ENCODE assay signal across 10 cellular contexts in genomic region chr1:39189592-39190041, GRCh38. TPM values are rescaled to one million over a fixed set of nuclear protein-coding genes. Genes with fewer than 3 reads are reported as not detected.
DNase-seq lines count a peak whose midpoint lies in the region; ATAC-seq, FAIRE-seq and TF ChIP-seq lines count a peak whose summit lies in the region.
"Had no signal": no experiment of that assay in that cellular context is flagged by ENCODE, and none has a peak within 500 bp of the region (broad histone marks: within the 10 kb centered on the region; RNA-seq: fewer than 3 reads in every experiment).

No MANE protein-coding gene starts in this region.

- no peak overlapping the region for H2BK5ac ChIP-seq in trophoblast cell (ENCODE audit: low read depth, low read length, poor library complexity)

- H3K36me3 ChIP-seq in trophoblast cell (ENCODE audit: control insufficient read depth in 1 of 2, insufficient read depth in 2 of 2, low read length in 2 of 2) (no peaks in the 10 kb centered on the region), aorta (ENCODE audit: control insufficient read depth in 1 of 2, insufficient read depth in 2 of 2, low read length in 1 of 2) (no peaks in the 10 kb centered on the region)
- H3K36me3 ChIP-seq: neutrophil had no signal

- peaks cover 26% of the 10 kb centered on the region for H3K79me1 ChIP-seq in trophoblast cell (ENCODE audit: low read length)

- no peak overlapping the region for H2AK5ac ChIP-seq in trophoblast cell (ENCODE audit: low read length)

- H3K9me3 ChIP-seq in trophoblast cell (ENCODE audit: insufficient read depth, low read depth, low read length) (no peaks in the 10 kb centered on the region), aorta (ENCODE audit: control insufficient read depth, low read length) (no peaks in the 10 kb centered on the region)
- H3K9me3 ChIP-seq: neutrophil had no signal

- intact Hi-C loops in aorta (cut with DNase I) (loop anchor here in 1 of 2 donors (5.0 kb wide), 1 partner anchor 82 kb away; no protein-coding TSS in a partner anchor), lower leg skin (cut with DNase I; ENCODE audit: low total_unique reads) (loop anchor here (10.0 kb wide), 2 partner anchors 65 to 85 kb away; no protein-coding TSS in a partner anchor)

- ATAC-seq in HG02623 (IDR thresholded peaks at IDR 0.05; ENCODE audit: unreplicated experiment) (no peak), aorta (ENCODE audit: low FRiP score) (no peak)

- H3K4me3 ChIP-seq in trophoblast cell (ENCODE audit: low read depth, low read length) (no peak overlapping the region), aorta (ENCODE audit: low read length in 2 of 2) (no peak overlapping the region), lower leg skin (ENCODE audit: low read depth, poor library complexity, severe bottlenecking) (no peak overlapping the region)

- no peak overlapping the region for H2BK12ac ChIP-seq in trophoblast cell (ENCODE audit: low read length)

- H2AFZ ChIP-seq in trophoblast cell (ENCODE audit: insufficient read depth, low read length, poor library complexity) = no peak overlapping the region

- no peak overlapping the region for H3K9ac ChIP-seq in trophoblast cell (ENCODE audit: low read length)

- no peak overlapping the region for H4K12ac ChIP-seq in trophoblast cell (ENCODE audit: low read depth, low read length)

- H3K23ac ChIP-seq in trophoblast cell (ENCODE audit: low read length) = no peak overlapping the region

- no peak overlapping the region for H3K4me2 ChIP-seq in trophoblast cell (ENCODE audit: low read length)

- no peak overlapping the region for H2BK120ac ChIP-seq in trophoblast cell (ENCODE audit: insufficient read depth, low read length, poor library complexity)

- FAIRE-seq in RCC 7860 (lab: Jason Lieb, UNC) = no peak

- H3K79me2 ChIP-seq in trophoblast cell (ENCODE audit: control insufficient read depth, insufficient read depth, low read length, poor library complexity) = peaks cover 18% of the 10 kb centered on the region

- no peak for TF ChIP-seq POLR2A in lower leg skin (IDR thresholded peaks at IDR 0.05)

- no peak overlapping the region for H3K4ac ChIP-seq in trophoblast cell (ENCODE audit: low read depth, low read length)

- H3K4me1 ChIP-seq in trophoblast cell (ENCODE audit: control insufficient read depth in 1 of 2, insufficient read depth in 2 of 2, low read length in 2 of 2) = peaks cover 19 to 25% of the 10 kb centered on the region in 2 experiments
- peaks cover 0 to 2% of the 10 kb centered on the region in 2 donors for H3K4me1 ChIP-seq in aorta (ENCODE audit: control insufficient read depth in 1 of 2, insufficient read depth in 2 of 2, low read length in 2 of 2)

- no peaks in the 10 kb centered on the region for H3K27me3 ChIP-seq in trophoblast cell (ENCODE audit: insufficient read depth, low read length)
- no peaks in the 10 kb centered on the region for H3K27me3 ChIP-seq in aorta (ENCODE audit: control insufficient read depth in 1 of 2, insufficient read depth in 2 of 2, low read length in 1 of 2)
- H3K27me3 ChIP-seq: neutrophil had no signal

- no peak overlapping the region for H4K91ac ChIP-seq in trophoblast cell (ENCODE audit: low read depth, low read length)

- H3K27ac ChIP-seq in trophoblast cell (ENCODE audit: low read depth, low read length) = peak overlapping the region; percentile 85
- H3K27ac ChIP-seq in aorta (ENCODE audit: low read depth in 1 of 2, low read length in 2 of 2) = peak overlapping the region in 1 of 2 donors; percentile 87
- H3K27ac ChIP-seq: neutrophil had no signal

- TF ChIP-seq CTCF in lower leg skin (IDR thresholded peaks at IDR 0.05) = no peak

- DNase-seq in EH (ENCODE audit: low read depth) = peak; percentile 76
- peak; percentile 60 for DNase-seq in RCC 7860 (ENCODE audit: low spot score)
- peak; percentile 69 for DNase-seq in dedifferentiated amniotic fluid mesenchymal stem cell (ENCODE audit: extremely low spot score)
- peak; percentile 68 to 94 for DNase-seq in trophoblast cell
- DNase-seq in aorta = no peak
- DNase-seq in lower leg skin (ENCODE audit: low spot score in 2 of 2) = no peak
- no peak for DNase-seq in stimulated activated CD4-positive, alpha-beta T cell treated with anti-CD3 and anti-CD28 coated beads, Interleukin-1b, Interleukin-23, amount 100 ng/mL, for 48 hours
- DNase-seq: activated gamma-delta T cell treated with Interleukin-2 at 50 U/mL for 16 hours had no signal

- WGBS in trophoblast cell (ENCODE audit: extremely low coverage, insufficient coverage, insufficient read length) = no CpG with 5 or more reads among the region's 1 CpG
- 6 to 9% methylated on average over 1 of the region's 1 CpG for WGBS in aorta, 2 donors
- 13 to 15% methylated on average over 1 of the region's 1 CpG for WGBS in lower leg skin, 2 donors

- no peak overlapping the region for H4K8ac ChIP-seq in trophoblast cell (ENCODE audit: low read depth, low read length)

- H3K14ac ChIP-seq in trophoblast cell (ENCODE audit: low read length) = no peak overlapping the region

- no peak overlapping the region for H3K18ac ChIP-seq in trophoblast cell (ENCODE audit: low read length)

RNA-seq across cellular contexts. Expression of gene MACF1, which starts 14.9 kb away (rescaled TPM):
- polyA plus RNA-seq in trophoblast cell (2013) = 51.7 and 53.8 TPM in 2 replicates
- total RNA-seq in aorta (100 to 1,000 TPM; 613 to 785 TPM), lower leg skin (100 to 1,000 TPM; 427 to 686 (median 463) TPM)
- polyA plus RNA-seq in aorta = 100 to 1,000 TPM in 1 of 2 donors, 10 to 100 TPM in 1; 38.9 to 159 TPM

Comparison
In these comparisons a context has a peak if more than half of its experiments do, and no peak if none do; other contexts are left out.
1. DNase-seq: peak in EH (single experiment), RCC 7860 (single experiment), dedifferentiated amniotic fluid mesenchymal stem cell (single experiment) and trophoblast cell (2 of 2); none in aorta (0 of 2), lower leg skin (0 of 2) and stimulated activated CD4-positive, alpha-beta T cell treated with anti-CD3 and anti-CD28 coated beads, Interleukin-1b, Interleukin-23, amount 100 ng/mL, for 48 hours (single experiment).